In genomic region chr1:22936681-22937080, GRCh38 we compare ENCODE assay signal across 18 cellular contexts. TPM values are rescaled to one million over a fixed set of nuclear protein-coding genes. Genes with fewer than 3 reads are reported as not detected.
DNase-seq lines count a peak whose midpoint lies in the region; ATAC-seq and TF ChIP-seq lines count a peak whose summit lies in the region.
"Had no signal": no experiment of that assay in that cellular context is flagged by ENCODE, and none has a peak within 500 bp of the region (broad histone marks: within the 10 kb centered on the region; RNA-seq: fewer than 3 reads in every experiment).

No MANE protein-coding gene starts in this region.

- peaks cover 4% of the 10 kb centered on the region for H3K9me3 ChIP-seq in upper lobe of right lung

- H3K27me3 ChIP-seq in upper lobe of right lung, result no peaks in the 10 kb centered on the region

- no peak overlapping the region for H3K27ac ChIP-seq in upper lobe of right lung
- H3K27ac ChIP-seq: 22Rv1, A549, C4-2B, HL-60 had no signal

- H3K4me1 ChIP-seq in upper lobe of right lung, result no peaks in the 10 kb centered on the region
- H3K4me1 ChIP-seq: A549 had no signal

- peak; percentile 27 for DNase-seq in DMS 273 (lab: John Stamatoyannopoulos, UW; ENCODE audit: unreplicated experiment)
- no peak for DNase-seq in DMS 273 treated with DMSO at 0.1 percent for 48 hours (lab: John Stamatoyannopoulos, UW)
- peak; percentile 25 for DNase-seq in D341Med (ENCODE audit: low spot score)
- peak; percentile 33 for DNase-seq in mesenteric fat pad (ENCODE audit: low spot score)
- peak; percentile 22 for DNase-seq in upper lobe of right lung
- no peak for DNase-seq in OCI-M2 (lab: John Stamatoyannopoulos, UW; ENCODE audit: unreplicated experiment)
- DNase-seq in activated CD8-positive, alpha-beta memory T cell treated with anti-CD3 and anti-CD28 coated beads for 24 hours, result no peak
- DNase-seq: AML-193; CD4-positive, alpha-beta T cell; GOT3; H7; HFFc6 had no signal

- intact Hi-C loops in upper lobe of right lung (cut with DNase I), result no loop called here

- no peaks in the 10 kb centered on the region for H3K36me3 ChIP-seq in upper lobe of right lung

- H3K4me3 ChIP-seq in upper lobe of right lung, result no peak overlapping the region
- H3K4me3 ChIP-seq: A549 had no signal

- no peak for TF ChIP-seq CTCF in upper lobe of right lung (IDR thresholded peaks at IDR 0.05)

- ATAC-seq in upper lobe of right lung, result no peak
- ATAC-seq: A549, HCT116 had no signal

RNA-seq across cellular contexts. Expression of gene LACTBL1, which starts 36.0 kb away (rescaled TPM):
- not detected for total RNA-seq in mesenteric fat pad
- total RNA-seq in upper lobe of right lung, result not detected
- total RNA-seq: CD4-positive, alpha-beta T cell; H7; HFFc6; HT1080 had no signal

Comparison
In these comparisons a context has a peak if more than half of its experiments do, and no peak if none do; other contexts are left out.
1. DNase-seq: peak in DMS 273 (single experiment), D341Med (single experiment), mesenteric fat pad (single experiment) and upper lobe of right lung (single experiment); none in DMS 273 treated with DMSO at 0.1 percent for 48 hours (single experiment), OCI-M2 (single experiment) and activated CD8-positive, alpha-beta memory T cell treated with anti-CD3 and anti-CD28 coated beads for 24 hours (single experiment).